Comparison of ENCODE assay signal across 1 cellular context in the genomic region with DNA sequence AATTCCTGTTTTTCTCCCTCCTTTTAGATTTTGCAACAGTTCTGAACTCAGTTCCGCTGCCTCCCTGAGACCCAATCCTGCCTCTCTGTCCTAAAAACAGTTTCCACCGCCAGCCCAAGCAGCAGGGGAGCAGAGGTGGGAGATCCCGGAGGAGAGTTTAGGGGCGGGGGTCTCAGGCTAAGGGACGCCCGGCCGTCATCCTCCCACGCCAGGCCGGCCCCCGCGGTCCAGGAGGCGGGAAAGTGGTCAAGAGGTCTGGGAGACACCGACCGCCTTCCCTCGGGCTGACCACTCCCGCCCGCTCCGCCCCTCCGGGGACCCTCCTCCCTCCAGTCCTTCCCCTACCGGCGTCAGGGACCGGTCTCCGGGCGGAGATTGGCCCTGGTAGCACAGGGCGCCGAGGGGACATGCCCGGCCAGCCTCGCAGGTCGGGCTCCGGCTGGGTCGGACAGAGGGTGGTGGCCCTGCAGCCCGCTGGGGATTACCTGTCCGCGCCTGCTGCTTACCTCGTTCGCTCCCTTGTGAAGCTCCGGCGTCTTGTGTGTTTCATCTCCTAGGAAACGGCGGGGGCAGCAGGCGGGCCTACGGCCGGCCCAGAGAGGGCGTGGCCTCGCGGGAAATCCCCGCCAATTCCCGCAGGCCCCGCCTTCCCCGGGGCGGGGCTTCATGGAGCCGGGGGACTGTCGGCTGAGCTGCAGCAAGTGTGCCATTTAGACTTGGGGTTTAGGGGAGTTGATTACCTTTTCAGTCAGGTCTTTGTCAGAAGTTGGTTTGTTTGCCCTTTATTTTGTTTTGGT.
TF ChIP-seq lines count a peak whose summit lies in the region.

A gene with protein sequence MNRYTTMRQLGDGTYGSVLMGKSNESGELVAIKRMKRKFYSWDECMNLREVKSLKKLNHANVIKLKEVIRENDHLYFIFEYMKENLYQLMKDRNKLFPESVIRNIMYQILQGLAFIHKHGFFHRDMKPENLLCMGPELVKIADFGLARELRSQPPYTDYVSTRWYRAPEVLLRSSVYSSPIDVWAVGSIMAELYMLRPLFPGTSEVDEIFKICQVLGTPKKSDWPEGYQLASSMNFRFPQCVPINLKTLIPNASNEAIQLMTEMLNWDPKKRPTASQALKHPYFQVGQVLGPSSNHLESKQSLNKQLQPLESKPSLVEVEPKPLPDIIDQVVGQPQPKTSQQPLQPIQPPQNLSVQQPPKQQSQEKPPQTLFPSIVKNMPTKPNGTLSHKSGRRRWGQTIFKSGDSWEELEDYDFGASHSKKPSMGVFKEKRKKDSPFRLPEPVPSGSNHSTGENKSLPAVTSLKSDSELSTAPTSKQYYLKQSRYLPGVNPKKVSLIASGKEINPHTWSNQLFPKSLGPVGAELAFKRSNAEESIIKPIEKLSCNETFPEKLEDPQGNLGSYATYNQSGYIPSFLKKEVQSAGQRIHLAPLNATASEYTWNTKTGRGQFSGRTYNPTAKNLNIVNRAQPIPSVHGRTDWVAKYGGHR (minus strand): TSS at position 543 of the 797 bp plus-strand sequence. CDS start 7,891 bp downstream, outside the sequence.

TF ChIP-seq in IMR-90, 13 proteins besides CTCF, POLR2A, EP300 and RAD21:
- TF ChIP-seq CEBPB (IDR thresholded peaks at IDR 0.05; ENCODE audit: low read depth, low read length) = no peak
- TF ChIP-seq MAZ (IDR thresholded peaks at IDR 0.05; ENCODE audit: borderline replicate concordance, low read depth, low read length) = peak; percentile 45; the same call in 1 of the 2 replicates
- TF ChIP-seq FOS (IDR thresholded peaks at IDR 0.05; ENCODE audit: low read depth, low read length) = no peak
